11 cellular contexts compared by ENCODE assay signal in genomic region chr17:44546711-44547606, GRCh38. TPM values are rescaled to one million over a fixed set of nuclear protein-coding genes. Genes with fewer than 3 reads are reported as not detected.
DNase-seq lines count a peak whose midpoint lies in the region; ATAC-seq and TF ChIP-seq lines count a peak whose summit lies in the region.
"Had no signal": no experiment of that assay in that cellular context is flagged by ENCODE, and none has a peak within 500 bp of the region (broad histone marks: within the 10 kb centered on the region; RNA-seq: fewer than 3 reads in every experiment).

No MANE protein-coding gene starts in this region.

- H3K27me3 ChIP-seq in BLaER1 treated with 17β-estradiol and CSF1 and Interleukin-3, amounts not matched to agents 10 nM and 100 nM = no peaks in the 10 kb centered on the region
- H3K27me3 ChIP-seq in naive thymus-derived CD4-positive, alpha-beta T cell (ENCODE audit: control insufficient read depth in 2 of 2, insufficient read depth in 2 of 2, low read length in 2 of 2) = no peaks in the 10 kb centered on the region
- no peaks in the 10 kb centered on the region for H3K27me3 ChIP-seq in MM.1S (replicated peaks; ENCODE audit: insufficient read depth, low read length)

- no peaks in the 10 kb centered on the region for H3K9me3 Mint-ChIP-seq in naive thymus-derived CD4-positive, alpha-beta T cell
- H3K9me3 Mint-ChIP-seq: immature natural killer cell had no signal

- POLR2A ChIA-PET in naive thymus-derived CD4-positive, alpha-beta T cell (lab: Charles Lee) = no interaction called here

- peak overlapping the region in 9 of 11 experiments; percentile 57 to 87 (median 79); a peak in 18 of 22 replicates for H3K9ac ChIP-seq in BLaER1 treated with 17β-estradiol and CSF1 and Interleukin-3, amounts not matched to agents 10 nM and 100 nM
- no peak overlapping the region for H3K9ac ChIP-seq in MM.1S (ENCODE audit: low read length)

- H3K79me2 ChIP-seq in MM.1S (ENCODE audit: low read length) = no peaks in the 10 kb centered on the region

- H3K4me1 Mint-ChIP-seq in naive thymus-derived CD4-positive, alpha-beta T cell = peaks cover 0 to 11% (median 0%) of the 10 kb centered on the region in 7 donors
- H3K4me1 Mint-ChIP-seq: immature natural killer cell had no signal

- ATAC-seq in naive thymus-derived CD4-positive, alpha-beta T cell = peak; percentile 42

- H3K27ac ChIP-seq in BLaER1 treated with 17β-estradiol and CSF1 and Interleukin-3, amounts not matched to agents 10 nM and 100 nM = peak overlapping the region in 10 of 11 experiments; percentile 56 to 98 (median 95); a peak in 20 of 22 replicates
- no peak overlapping the region for H3K27ac ChIP-seq in naive thymus-derived CD4-positive, alpha-beta T cell (ENCODE audit: low read depth, low read length)
- H3K27ac ChIP-seq in MM.1S (ENCODE audit: low read length) = no peak overlapping the region

- H3K9me3 ChIP-seq in BLaER1 treated with 17β-estradiol and CSF1 and Interleukin-3, amounts not matched to agents 10 nM and 100 nM (replicated peaks in 1 of 11) = peaks cover 0 to 8% (median 0%) of the 10 kb centered on the region in 11 experiments; a peak in 1 of 22 replicates
- H3K9me3 ChIP-seq in naive thymus-derived CD4-positive, alpha-beta T cell (ENCODE audit: control insufficient read depth in 2 of 3, low read length in 3 of 3) = no peaks in the 10 kb centered on the region
- H3K9me3 ChIP-seq in MM.1S (replicated peaks; ENCODE audit: insufficient read depth, low read length) = no peaks in the 10 kb centered on the region

- H3K4me3 ChIP-seq in BLaER1 treated with 17β-estradiol and CSF1 and Interleukin-3, amounts not matched to agents 10 nM and 100 nM = peak overlapping the region in 6 of 10 experiments; percentile 40 to 65 (median 46); a peak in 11 of 20 replicates
- H3K4me3 ChIP-seq in naive thymus-derived CD4-positive, alpha-beta T cell (ENCODE audit: low read length) = no peak overlapping the region
- H3K4me3 ChIP-seq in MM.1S (ENCODE audit: low read length) = no peak overlapping the region

- DNase-seq in MV-4-11 (lab: John Stamatoyannopoulos, UW) = peak; percentile 17
- peak; percentile 63 for DNase-seq in dedifferentiated amniotic fluid mesenchymal stem cell (ENCODE audit: extremely low spot score)
- no peak for DNase-seq in naive thymus-derived CD4-positive, alpha-beta T cell
- DNase-seq in MM.1S = no peak
- no peak for DNase-seq in 8988T
- no peak for DNase-seq in KBM-7
- DNase-seq in mucosa of gallbladder (ENCODE audit: low spot score) = no peak
- DNase-seq: immature natural killer cell, NCI-H2171 treated with DMSO at 0.1 percent for 48 hours, right cardiac atrium had no signal

- H2AFZ ChIP-seq in MM.1S (ENCODE audit: low read length) = no peak overlapping the region

- H3K4me2 ChIP-seq in BLaER1 treated with 17β-estradiol and CSF1 and Interleukin-3, amounts not matched to agents 10 nM and 100 nM = peak overlapping the region; percentile 75 to 99 (median 89)
- no peak overlapping the region for H3K4me2 ChIP-seq in MM.1S (ENCODE audit: low read depth, low read length)

- H3K27ac Mint-ChIP-seq in naive thymus-derived CD4-positive, alpha-beta T cell = no peak overlapping the region
- H3K27ac Mint-ChIP-seq: immature natural killer cell had no signal

- H3K36me3 ChIP-seq in BLaER1 treated with 17β-estradiol and CSF1 and Interleukin-3, amounts not matched to agents 10 nM and 100 nM = no peaks in the 10 kb centered on the region
- no peaks in the 10 kb centered on the region for H3K36me3 ChIP-seq in naive thymus-derived CD4-positive, alpha-beta T cell (ENCODE audit: control insufficient read depth in 2 of 3, insufficient read depth in 3 of 3, low read length in 3 of 3)
- no peaks in the 10 kb centered on the region for H3K36me3 ChIP-seq in MM.1S (replicated peaks; ENCODE audit: insufficient read depth, low read length)

- in situ Hi-C loops in KBM-7 (cut with MboI; ENCODE audit: low pct_unique_long_range_greater_than_20kb, low sequenced_read_pairs) = loop anchor here (10.0 kb wide), 1 partner anchor 78 kb away; no protein-coding TSS in a partner anchor

- H4K20me1 ChIP-seq in BLaER1 treated with 17β-estradiol and CSF1 and Interleukin-3, amounts not matched to agents 10 nM and 100 nM = no peaks in the 10 kb centered on the region
- no peaks in the 10 kb centered on the region for H4K20me1 ChIP-seq in MM.1S (ENCODE audit: insufficient read depth, low read length)

- peaks cover 8 to 53% (median 37%) of the 10 kb centered on the region in 5 donors for H3K27me3 Mint-ChIP-seq in naive thymus-derived CD4-positive, alpha-beta T cell

- no peaks in the 10 kb centered on the region for H3K36me3 Mint-ChIP-seq in naive thymus-derived CD4-positive, alpha-beta T cell
- H3K36me3 Mint-ChIP-seq: immature natural killer cell had no signal

- no peaks in the 10 kb centered on the region for H3F3A ChIP-seq in MM.1S (ENCODE audit: insufficient read depth, low read length)

- H3K4me3 Mint-ChIP-seq in naive thymus-derived CD4-positive, alpha-beta T cell = no peak overlapping the region
- H3K4me3 Mint-ChIP-seq: immature natural killer cell had no signal

- no peaks in the 10 kb centered on the region for H3K9me2 ChIP-seq in MM.1S (replicated peaks; ENCODE audit: insufficient read depth, low read length)

- CTCF ChIA-PET in naive thymus-derived CD4-positive, alpha-beta T cell (lab: Charles Lee) = interaction anchor here (0.7 kb wide), 1 partner anchor 1099 kb away, joined by 3 read pairs; no protein-coding TSS in a partner anchor

- no peak for TF ChIP-seq CTCF in MM.1S (IDR thresholded peaks at IDR 0.05; ENCODE audit: low read length)

- intact Hi-C loops in naive thymus-derived CD4-positive, alpha-beta T cell (cut with micrococcal nuclease) = no loop called here

- peaks cover 53 to 88% (median 67%) of the 10 kb centered on the region in 10 experiments for H3K4me1 ChIP-seq in BLaER1 treated with 17β-estradiol and CSF1 and Interleukin-3, amounts not matched to agents 10 nM and 100 nM
- no peaks in the 10 kb centered on the region for H3K4me1 ChIP-seq in naive thymus-derived CD4-positive, alpha-beta T cell (ENCODE audit: control insufficient read depth in 2 of 2, insufficient read depth in 2 of 2, low read length in 2 of 2)
- peaks cover 3% of the 10 kb centered on the region for H3K4me1 ChIP-seq in MM.1S (ENCODE audit: low read length)

RNA-seq across cellular contexts. Expression of gene FZD2, which starts 10.3 kb away (rescaled TPM):
- total RNA-seq in naive thymus-derived CD4-positive, alpha-beta T cell = 1 to 10 TPM in 1 of 5 experiments, under 1 TPM in 2, not detected in 2; 0.16 to 1.7 (median 0.19) TPM
- under 1 TPM in 1 of 2 donors, not detected in 1; 0.13 TPM for polyA plus RNA-seq in naive thymus-derived CD4-positive, alpha-beta T cell
- total RNA-seq in mucosa of gallbladder = 7.7 TPM

RNA-seq across cellular contexts. Expression of gene GPATCH8, which starts 43.8 kb away (rescaled TPM):
- total RNA-seq in naive thymus-derived CD4-positive, alpha-beta T cell = 10 to 100 TPM; 45.0 to 88.5 (median 82.9) TPM
- 10 to 100 TPM; 40.2 to 59.1 TPM for polyA plus RNA-seq in naive thymus-derived CD4-positive, alpha-beta T cell
- 33.3 TPM for total RNA-seq in mucosa of gallbladder

Comparison
In these comparisons a context has a peak if more than half of its experiments do, and no peak if none do; other contexts are left out.
1. H3K27ac ChIP-seq: peak in BLaER1 treated with 17β-estradiol and CSF1 and Interleukin-3, amounts not matched to agents 10 nM and 100 nM (10 of 11); none in naive thymus-derived CD4-positive, alpha-beta T cell (single experiment) and MM.1S (single experiment).
2. H3K4me3 ChIP-seq: peak in BLaER1 treated with 17β-estradiol and CSF1 and Interleukin-3, amounts not matched to agents 10 nM and 100 nM (6 of 10); none in naive thymus-derived CD4-positive, alpha-beta T cell (single experiment) and MM.1S (single experiment).
3. DNase-seq: peak in MV-4-11 (single experiment) and dedifferentiated amniotic fluid mesenchymal stem cell (single experiment); none in naive thymus-derived CD4-positive, alpha-beta T cell (0 of 9), MM.1S (single experiment), 8988T (single experiment), KBM-7 (single experiment) and mucosa of gallbladder (single experiment).